21 cellular contexts compared by ENCODE assay signal in genomic region chr15:38631126-38632075, GRCh38.
DNase-seq lines count a peak whose midpoint lies in the region; ATAC-seq lines count a peak whose summit lies in the region.
"Had no signal": no experiment of that assay in that cellular context is flagged by ENCODE, and none has a peak within 500 bp of the region (broad histone marks: within the 10 kb centered on the region; RNA-seq: fewer than 3 reads in every experiment).

No MANE protein-coding gene starts in this region.

- CTCF ChIA-PET in activated CD4-positive, alpha-beta memory T cell treated with anti-CD3 and anti-CD28 coated beads, Interleukin-2, amount 10 ng/mL, durations not matched to agents 7 days and 5 days (lab: Charles Lee), result interaction anchor here (0.9 to 6.1 kb wide), 11 partner anchors 12 to 68 kb away, joined by 3 to 24 read pairs (median 4); partner anchors contain the start of gene RASGRP1

- POLR2A ChIA-PET in activated CD4-positive, alpha-beta memory T cell treated with anti-CD3 and anti-CD28 coated beads, Interleukin-2, amount 10 ng/mL, durations not matched to agents 7 days and 5 days (lab: Charles Lee), result interaction anchor here (1.2 to 5.4 kb wide), 11 partner anchors 8 to 67 kb away, joined by 3 to 55 read pairs (median 4); partner anchors contain the start of gene RASGRP1

- H3K27ac Mint-ChIP-seq in activated naive CD4-positive, alpha-beta T cell treated with anti-CD3 and anti-CD28 coated beads, Interleukin-2, amount 50 U/mL, for 24 hours, result peak overlapping the region; percentile 85
- H3K27ac Mint-ChIP-seq in activated CD4-positive, alpha-beta memory T cell treated with anti-CD3 and anti-CD28 coated beads, Interleukin-2, amount 10 ng/mL, durations not matched to agents 7 days and 5 days, result peak overlapping the region; percentile 61
- peak overlapping the region; percentile 92 for H3K27ac Mint-ChIP-seq in stimulated activated naive CD8-positive, alpha-beta T cell treated with anti-CD3 and anti-CD28 coated beads, Interleukin-15, Interleukin-2, amounts not matched to agents 100 ng/mL and 50 ng/mL, for 24 hours
- H3K27ac Mint-ChIP-seq: endodermal cell, memory B cell had no signal

- H3K4me1 Mint-ChIP-seq in activated naive CD4-positive, alpha-beta T cell treated with anti-CD3 and anti-CD28 coated beads, Interleukin-2, amount 50 U/mL, for 24 hours, result peaks cover 49% of the 10 kb centered on the region
- peaks cover 25% of the 10 kb centered on the region for H3K4me1 Mint-ChIP-seq in activated CD4-positive, alpha-beta memory T cell treated with anti-CD3 and anti-CD28 coated beads, Interleukin-2, amount 10 ng/mL, durations not matched to agents 7 days and 5 days
- H3K4me1 Mint-ChIP-seq in stimulated activated naive CD8-positive, alpha-beta T cell treated with anti-CD3 and anti-CD28 coated beads, Interleukin-15, Interleukin-2, amounts not matched to agents 100 ng/mL and 50 ng/mL, for 24 hours (ENCODE audit: low read depth), result peaks cover 55% of the 10 kb centered on the region

- no peak for DNase-seq in activated naive CD4-positive, alpha-beta T cell treated with anti-CD3 and anti-CD28 coated beads, Interleukin-2, amount 50 U/mL, for 16 hours
- DNase-seq in activated CD4-positive, alpha-beta memory T cell treated with anti-CD3 and anti-CD28 coated beads, Interleukin-2, amount 10 ng/mL, durations not matched to agents 7 days and 5 days, result no peak
- DNase-seq in Right ventricle myocardium superior, result no peak
- no peak for DNase-seq in SHP77 treated with DMSO at 0.1 percent for 48 hours (lab: John Stamatoyannopoulos, UW)
- DNase-seq: activated gamma-delta T cell, caudate nucleus, DMS79, endodermal cell, foreskin fibroblast, HCEC 1CT, NCI-H1092 treated with DMSO at 0.1 percent for 48 hours, NCI-H345, OCI-M1, right cardiac atrium, WERI-Rb-1 had no signal

- peaks cover 3% of the 10 kb centered on the region for H3K36me3 Mint-ChIP-seq in activated naive CD4-positive, alpha-beta T cell treated with anti-CD3 and anti-CD28 coated beads, Interleukin-2, amount 50 U/mL, for 24 hours
- no peaks in the 10 kb centered on the region for H3K36me3 Mint-ChIP-seq in activated CD4-positive, alpha-beta memory T cell treated with anti-CD3 and anti-CD28 coated beads, Interleukin-2, amount 10 ng/mL, durations not matched to agents 7 days and 5 days (ENCODE audit: low read depth)
- H3K36me3 Mint-ChIP-seq in stimulated activated naive CD8-positive, alpha-beta T cell treated with anti-CD3 and anti-CD28 coated beads, Interleukin-15, Interleukin-2, amounts not matched to agents 100 ng/mL and 50 ng/mL, for 24 hours (ENCODE audit: low read depth), result peaks cover 4% of the 10 kb centered on the region
- H3K36me3 Mint-ChIP-seq: memory B cell had no signal

- no peaks in the 10 kb centered on the region for H3K27me3 Mint-ChIP-seq in activated naive CD4-positive, alpha-beta T cell treated with anti-CD3 and anti-CD28 coated beads, Interleukin-2, amount 50 U/mL, for 24 hours
- no peaks in the 10 kb centered on the region for H3K27me3 Mint-ChIP-seq in activated CD4-positive, alpha-beta memory T cell treated with anti-CD3 and anti-CD28 coated beads, Interleukin-2, amount 10 ng/mL, durations not matched to agents 7 days and 5 days
- H3K27me3 Mint-ChIP-seq in stimulated activated naive CD8-positive, alpha-beta T cell treated with anti-CD3 and anti-CD28 coated beads, Interleukin-15, Interleukin-2, amounts not matched to agents 100 ng/mL and 50 ng/mL, for 24 hours, result no peaks in the 10 kb centered on the region
- H3K27me3 Mint-ChIP-seq: memory B cell had no signal

- intact Hi-C loops in Right ventricle myocardium superior (cut with DNase I), result no loop called here

- ATAC-seq in HG02678 (IDR thresholded peaks at IDR 0.05; ENCODE audit: unreplicated experiment) (peak; percentile 46), Right ventricle myocardium superior (ENCODE audit: poor library complexity) (no peak), HG03045 (IDR thresholded peaks at IDR 0.05; ENCODE audit: unreplicated experiment) (no peak)
- ATAC-seq: right cardiac atrium, SK-N-SH treated with all-trans-retinoic acid at 6 μM for 48 hours had no signal

- peaks cover 4% of the 10 kb centered on the region for H3K9me3 Mint-ChIP-seq in activated naive CD4-positive, alpha-beta T cell treated with anti-CD3 and anti-CD28 coated beads, Interleukin-2, amount 50 U/mL, for 24 hours
- no peaks in the 10 kb centered on the region for H3K9me3 Mint-ChIP-seq in activated CD4-positive, alpha-beta memory T cell treated with anti-CD3 and anti-CD28 coated beads, Interleukin-2, amount 10 ng/mL, durations not matched to agents 7 days and 5 days
- no peaks in the 10 kb centered on the region for H3K9me3 Mint-ChIP-seq in stimulated activated naive CD8-positive, alpha-beta T cell treated with anti-CD3 and anti-CD28 coated beads, Interleukin-15, Interleukin-2, amounts not matched to agents 100 ng/mL and 50 ng/mL, for 24 hours
- H3K9me3 Mint-ChIP-seq: endodermal cell, memory B cell had no signal

- peak overlapping the region; percentile 56 for H3K4me3 Mint-ChIP-seq in activated naive CD4-positive, alpha-beta T cell treated with anti-CD3 and anti-CD28 coated beads, Interleukin-2, amount 50 U/mL, for 24 hours
- H3K4me3 Mint-ChIP-seq in activated CD4-positive, alpha-beta memory T cell treated with anti-CD3 and anti-CD28 coated beads, Interleukin-2, amount 10 ng/mL, durations not matched to agents 7 days and 5 days, result no peak overlapping the region
- peak overlapping the region; percentile 51 for H3K4me3 Mint-ChIP-seq in stimulated activated naive CD8-positive, alpha-beta T cell treated with anti-CD3 and anti-CD28 coated beads, Interleukin-15, Interleukin-2, amounts not matched to agents 100 ng/mL and 50 ng/mL, for 24 hours
- H3K4me3 Mint-ChIP-seq: endodermal cell, memory B cell had no signal
